1 cellular context compared by ENCODE assay signal in the genomic region with DNA sequence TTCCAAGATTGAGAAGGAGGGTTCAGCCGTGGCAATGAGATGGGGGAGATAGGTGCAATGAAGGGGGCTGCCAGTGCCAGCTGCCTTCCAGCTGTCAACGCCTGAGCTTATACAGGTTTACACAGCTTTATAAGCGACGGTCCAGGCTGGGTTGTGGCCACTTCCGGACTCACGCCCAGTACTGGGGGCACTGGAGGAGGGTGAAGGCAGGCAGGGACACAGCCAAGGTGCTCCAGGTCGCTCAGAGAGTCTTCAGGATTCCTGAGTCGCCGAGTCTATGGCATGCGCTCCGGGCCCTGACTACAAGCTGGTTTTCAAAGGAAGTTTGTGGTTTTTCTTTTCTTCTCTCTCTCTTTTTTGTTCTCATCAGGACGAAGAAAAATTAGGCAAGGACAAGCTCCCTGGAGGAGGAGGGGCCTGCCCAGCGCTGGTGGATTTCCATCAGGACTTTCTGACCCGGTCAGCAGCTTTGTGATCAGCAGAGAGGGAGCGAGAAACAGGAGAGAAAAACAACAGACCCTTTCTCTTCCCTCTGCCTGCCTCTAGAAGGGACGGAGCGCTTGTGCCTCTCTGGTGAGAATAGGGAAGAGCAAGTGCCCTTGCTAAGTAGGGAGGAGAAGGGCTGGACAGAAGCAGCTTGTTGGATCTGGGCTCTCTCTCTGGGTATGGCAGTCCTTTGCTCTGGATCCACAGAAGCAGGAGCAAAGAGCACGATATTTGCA.
TF ChIP-seq lines count a peak whose summit lies in the region.

A gene with protein sequence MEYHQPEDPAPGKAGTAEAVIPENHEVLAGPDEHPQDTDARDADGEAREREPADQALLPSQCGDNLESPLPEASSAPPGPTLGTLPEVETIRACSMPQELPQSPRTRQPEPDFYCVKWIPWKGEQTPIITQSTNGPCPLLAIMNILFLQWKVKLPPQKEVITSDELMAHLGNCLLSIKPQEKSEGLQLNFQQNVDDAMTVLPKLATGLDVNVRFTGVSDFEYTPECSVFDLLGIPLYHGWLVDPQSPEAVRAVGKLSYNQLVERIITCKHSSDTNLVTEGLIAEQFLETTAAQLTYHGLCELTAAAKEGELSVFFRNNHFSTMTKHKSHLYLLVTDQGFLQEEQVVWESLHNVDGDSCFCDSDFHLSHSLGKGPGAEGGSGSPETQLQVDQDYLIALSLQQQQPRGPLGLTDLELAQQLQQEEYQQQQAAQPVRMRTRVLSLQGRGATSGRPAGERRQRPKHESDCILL (minus strand): TSS at position 572 of the 722 bp plus-strand sequence. CDS start 4,285 bp downstream, outside the sequence.

TF ChIP-seq in neural cell, 6 proteins besides CTCF, POLR2A, EP300 and RAD21 (continued from another document):
- TF ChIP-seq, protein P1, sequence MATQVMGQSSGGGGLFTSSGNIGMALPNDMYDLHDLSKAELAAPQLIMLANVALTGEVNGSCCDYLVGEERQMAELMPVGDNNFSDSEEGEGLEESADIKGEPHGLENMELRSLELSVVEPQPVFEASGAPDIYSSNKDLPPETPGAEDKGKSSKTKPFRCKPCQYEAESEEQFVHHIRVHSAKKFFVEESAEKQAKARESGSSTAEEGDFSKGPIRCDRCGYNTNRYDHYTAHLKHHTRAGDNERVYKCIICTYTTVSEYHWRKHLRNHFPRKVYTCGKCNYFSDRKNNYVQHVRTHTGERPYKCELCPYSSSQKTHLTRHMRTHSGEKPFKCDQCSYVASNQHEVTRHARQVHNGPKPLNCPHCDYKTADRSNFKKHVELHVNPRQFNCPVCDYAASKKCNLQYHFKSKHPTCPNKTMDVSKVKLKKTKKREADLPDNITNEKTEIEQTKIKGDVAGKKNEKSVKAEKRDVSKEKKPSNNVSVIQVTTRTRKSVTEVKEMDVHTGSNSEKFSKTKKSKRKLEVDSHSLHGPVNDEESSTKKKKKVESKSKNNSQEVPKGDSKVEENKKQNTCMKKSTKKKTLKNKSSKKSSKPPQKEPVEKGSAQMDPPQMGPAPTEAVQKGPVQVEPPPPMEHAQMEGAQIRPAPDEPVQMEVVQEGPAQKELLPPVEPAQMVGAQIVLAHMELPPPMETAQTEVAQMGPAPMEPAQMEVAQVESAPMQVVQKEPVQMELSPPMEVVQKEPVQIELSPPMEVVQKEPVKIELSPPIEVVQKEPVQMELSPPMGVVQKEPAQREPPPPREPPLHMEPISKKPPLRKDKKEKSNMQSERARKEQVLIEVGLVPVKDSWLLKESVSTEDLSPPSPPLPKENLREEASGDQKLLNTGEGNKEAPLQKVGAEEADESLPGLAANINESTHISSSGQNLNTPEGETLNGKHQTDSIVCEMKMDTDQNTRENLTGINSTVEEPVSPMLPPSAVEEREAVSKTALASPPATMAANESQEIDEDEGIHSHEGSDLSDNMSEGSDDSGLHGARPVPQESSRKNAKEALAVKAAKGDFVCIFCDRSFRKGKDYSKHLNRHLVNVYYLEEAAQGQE (IDR thresholded peaks at IDR 0.05; ENCODE audit: borderline replicate concordance) = peak; percentile 45
- TF ChIP-seq EZH2 (IDR thresholded peaks at IDR 0.05; ENCODE audit: borderline replicate concordance, insufficient read depth, low read length, poor library complexity, severe bottlenecking) = no peak
- TF ChIP-seq MXI1 (conservative IDR thresholded peaks at IDR 0.05; ENCODE audit: poor library complexity, severe bottlenecking) = peak; percentile 53
